ENCODE assay signal across 18 cellular contexts in the genomic region with DNA sequence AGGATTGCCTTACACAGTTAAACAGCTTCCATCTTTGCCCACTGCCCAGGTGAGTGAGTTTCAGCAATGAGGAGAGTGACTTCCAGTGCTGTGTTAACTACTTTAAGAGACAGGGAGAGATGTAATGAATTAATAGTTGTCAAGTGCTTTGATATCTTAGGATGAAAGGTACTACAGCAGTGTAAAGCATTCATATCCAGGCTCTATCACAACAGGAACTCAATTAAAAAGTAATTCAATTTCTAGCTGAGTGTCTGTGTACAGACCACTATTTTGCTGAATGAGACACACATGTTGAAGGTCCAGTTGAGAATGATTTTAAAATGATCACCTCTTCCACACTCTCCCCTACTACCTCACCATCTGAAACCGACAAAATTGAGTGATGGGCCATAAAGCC.
"Had no signal": no experiment of that assay in that cellular context is flagged by ENCODE, and none has a peak within 500 bp of the region (broad histone marks: within the 10 kb centered on the region; RNA-seq: fewer than 3 reads in every experiment).

No MANE protein-coding gene starts in this region.

- H3K4me3 ChIP-seq: lung, mucosa of descending colon, pancreas, right lobe of liver, thyroid gland, vagina had no signal

- H3K36me3 ChIP-seq: neutrophil, pancreas, right lobe of liver, thyroid gland, vagina had no signal

- H3K9me3 Mint-ChIP-seq: mesothelial cell of epicardium; naive B cell; natural killer cell treated with Interleukin-12 subunit alpha and Interleukin-12 subunit beta and Interleukin-15 and Interleukin-18, amount 100 ng/mL, for 72 hours; neural crest cell; stimulated activated naive CD8-positive, alpha-beta T cell treated with anti-CD3 and anti-CD28 coated beads, Interleukin-15, amount 100 ng/mL, for 72 hours had no signal

- H3K4me1 ChIP-seq: pancreas, right lobe of liver, thyroid gland, vagina had no signal

- H3K27ac ChIP-seq: dorsolateral prefrontal cortex, neutrophil, pancreas, right lobe of liver, thyroid gland, vagina had no signal

- H3K27ac Mint-ChIP-seq: mesothelial cell of epicardium; naive B cell; natural killer cell treated with Interleukin-12 subunit alpha and Interleukin-12 subunit beta and Interleukin-15 and Interleukin-18, amount 100 ng/mL, for 72 hours; stimulated activated naive CD8-positive, alpha-beta T cell treated with anti-CD3 and anti-CD28 coated beads, Interleukin-15, amount 100 ng/mL, for 72 hours had no signal

- H3K4me3 Mint-ChIP-seq: mesothelial cell of epicardium; naive B cell; natural killer cell treated with Interleukin-12 subunit alpha and Interleukin-12 subunit beta and Interleukin-15 and Interleukin-18, amount 100 ng/mL, for 72 hours; neural crest cell; stimulated activated naive CD8-positive, alpha-beta T cell treated with anti-CD3 and anti-CD28 coated beads, Interleukin-15, amount 100 ng/mL, for 72 hours had no signal

- H3K9me3 ChIP-seq: mucosa of descending colon, neutrophil, pancreas, right lobe of liver, thyroid gland, vagina had no signal

- H3K27me3 Mint-ChIP-seq: naive B cell; natural killer cell treated with Interleukin-12 subunit alpha and Interleukin-12 subunit beta and Interleukin-15 and Interleukin-18, amount 100 ng/mL, for 72 hours; stimulated activated naive CD8-positive, alpha-beta T cell treated with anti-CD3 and anti-CD28 coated beads, Interleukin-15, amount 100 ng/mL, for 72 hours had no signal

- H3K27me3 ChIP-seq: dorsolateral prefrontal cortex, neutrophil, pancreas, right lobe of liver, thyroid gland, vagina had no signal

- ATAC-seq: natural killer cell treated with Interleukin-12 subunit alpha and Interleukin-12 subunit beta and Interleukin-15 and Interleukin-18, amount 100 ng/mL, for 72 hours; stimulated activated naive CD8-positive, alpha-beta T cell treated with anti-CD3 and anti-CD28 coated beads, Interleukin-15, amount 100 ng/mL, for 72 hours had no signal

- DNase-seq: effector CD4-positive, alpha-beta T cell; naive B cell; pancreas; stimulated activated CD4-positive, alpha-beta T cell treated with anti-CD3 and anti-CD28 coated beads, Interleukin-15, amount 100 ng/mL, for 24 hours; stimulated activated CD4-positive, alpha-beta T cell treated with anti-CD3 and anti-CD28 coated beads, Interleukin-2, amount 100 ng/mL, for 48 hours; stimulated activated CD8-positive, alpha-beta memory T cell treated with anti-CD3 and anti-CD28 coated beads, Interleukin-4, amount 100 ng/mL, for 48 hours; stimulated activated naive CD4-positive, alpha-beta T cell; stimulated activated naive CD8-positive, alpha-beta T cell treated with anti-CD3 and anti-CD28 coated beads, Interleukin-15, amount 100 ng/mL, for 72 hours had no signal

- H3K4me1 Mint-ChIP-seq: mesothelial cell of epicardium; neural crest cell; stimulated activated naive CD8-positive, alpha-beta T cell treated with anti-CD3 and anti-CD28 coated beads, Interleukin-15, amount 100 ng/mL, for 72 hours had no signal
